ENCODE assay signal across 9 cellular contexts in the genomic region with DNA sequence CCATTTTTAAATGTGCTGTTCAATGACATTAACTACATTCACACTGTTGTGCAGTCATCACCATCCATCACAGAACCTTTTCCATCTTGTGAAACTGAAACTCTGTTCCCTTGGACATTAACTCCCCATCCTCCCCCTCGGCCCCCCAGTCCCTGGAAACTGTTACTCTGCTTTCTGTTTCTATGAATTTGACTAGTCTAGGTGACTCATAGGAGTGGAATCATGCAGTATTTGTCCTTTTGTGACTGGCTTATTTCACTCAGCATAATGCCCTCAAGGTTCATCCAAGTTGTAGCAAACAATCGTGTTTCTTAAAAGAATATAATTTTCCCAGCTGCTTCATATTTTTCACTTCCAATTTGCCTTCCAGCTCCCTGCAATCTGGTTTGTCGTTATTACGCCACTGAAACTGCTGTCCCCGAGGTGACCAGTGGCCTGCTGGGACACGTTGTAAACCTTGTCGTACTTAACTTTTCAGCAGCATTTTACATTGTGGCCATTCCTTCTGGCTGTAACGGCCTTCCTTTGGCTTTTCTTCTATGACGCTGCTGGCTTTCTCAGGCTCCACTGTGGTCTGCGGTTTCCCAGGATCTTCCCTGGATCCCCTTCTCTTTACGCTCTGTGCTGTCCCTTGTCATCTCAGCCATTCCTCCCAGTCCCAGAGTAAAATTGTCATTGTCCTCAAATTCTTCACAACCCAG.
A peak's percentile ranks its signal among the peaks of the same experiment; 100 is the strongest.
DNase-seq lines count a peak whose midpoint lies in the region; ATAC-seq, FAIRE-seq and TF ChIP-seq lines count a peak whose summit lies in the region.
"Had no signal": no experiment of that assay in that cellular context is flagged by ENCODE, and none has a peak within 500 bp of the region (broad histone marks: within the 10 kb centered on the region; RNA-seq: fewer than 3 reads in every experiment).

No MANE protein-coding gene starts in this region.

- H3K36me3 ChIP-seq in K562 (ENCODE audit: control insufficient read depth, insufficient read depth, low read length) (peaks cover 5% of the 10 kb centered on the region; the same call in 1 of the 3 replicates), stomach (peaks cover 0 to 10% (median 4%) of the 10 kb centered on the region in 4 donors)

- H3K4me3 ChIP-seq in K562 (no peak overlapping the region), lower leg skin (ENCODE audit: low read depth, poor library complexity, severe bottlenecking) (no peak overlapping the region), stomach (no peak overlapping the region)

- no peaks in the 10 kb centered on the region for H3K4me1 ChIP-seq in K562 (replicated peaks in 1 of 2; ENCODE audit: control insufficient read depth in 2 of 2, insufficient read depth in 2 of 2, low read length in 2 of 2)
- H3K4me1 ChIP-seq in stomach = peaks cover 20 to 78% (median 43%) of the 10 kb centered on the region in 4 donors

- H3K27ac ChIP-seq in K562 (ENCODE audit: extremely low read depth, low read depth, low read length) (no peak overlapping the region), stomach (peak overlapping the region; percentile 34 to 75 (median 66))

- POLR2A ChIA-PET in K562 (lab: Yijun Ruan, JAX) (no interaction called here), HEK293T (lab: Yijun Ruan, JAX) (no interaction called here)

- BruUV-seq in K562 (replicated peaks; lab: Mats Ljungman, UMichigan) = no TSS peak

- intact Hi-C loops in K562 (cut with micrococcal nuclease) = no loop called here
- intact Hi-C loops in lower leg skin (cut with DNase I; ENCODE audit: low total_unique reads) = no loop called here
- intact Hi-C loops in stomach (cut with DNase I; ENCODE audit: low total_unique reads) = loop anchor here (10.0 kb wide), 1 partner anchor 145 kb away; a partner anchor contains a TSS

- H3K9me1 ChIP-seq in K562 (ENCODE audit: control insufficient read depth, insufficient read depth, low read length) = no peaks in the 10 kb centered on the region

- no peak for FAIRE-seq in K562 (lab: Jason Lieb, UNC)

- H3K9me3 ChIP-seq in K562 (replicated peaks; ENCODE audit: control insufficient read depth, insufficient read depth, low read depth, low read length) = no peaks in the 10 kb centered on the region
- no peaks in the 10 kb centered on the region for H3K9me3 ChIP-seq in stomach

- H4K20me1 ChIP-seq in K562 (replicated peaks; ENCODE audit: control insufficient read depth, insufficient read depth, low read length) = no peaks in the 10 kb centered on the region

- TF ChIP-seq RAD21 in K562 (CRISPR knock-in tag; conservative IDR thresholded peaks at IDR 0.05 in 1 of 2, IDR thresholded peaks at IDR 0.05 in 1 of 2) = no peak

- in situ Hi-C loops in K562 (cut with MboI) = no loop called here

- H3K27me3 ChIP-seq in K562 (ENCODE audit: control insufficient read depth in 2 of 2, insufficient read depth in 2 of 2, low read length in 2 of 2) = no peaks in the 10 kb centered on the region
- no peaks in the 10 kb centered on the region for H3K27me3 ChIP-seq in stomach

- no peak for TF ChIP-seq CTCF in K562 (IDR thresholded peaks at IDR 0.05 in 2 of 3, conservative IDR thresholded peaks at IDR 0.05 in 1 of 3; ENCODE audit: insufficient read depth in 2 of 3, low read depth in 1 of 3, low read length in 3 of 3)
- no peak for TF ChIP-seq CTCF in lower leg skin (IDR thresholded peaks at IDR 0.05)
- no peak for TF ChIP-seq CTCF in stomach (IDR thresholded peaks at IDR 0.05)

- CTCF ChIA-PET in K562 (lab: Yijun Ruan, JAX; ENCODE audit: low intra/inter-chr PET ratio) (no interaction called here), HEK293T (lab: Yijun Ruan, JAX) (no interaction called here)

- ATAC-seq in K562 = no peak
- no peak for ATAC-seq in HG03108 (IDR thresholded peaks at IDR 0.05; ENCODE audit: unreplicated experiment)

- no peak overlapping the region for H3K4me2 ChIP-seq in K562 (ENCODE audit: insufficient read depth, low read length)

- no peak overlapping the region for H2AFZ ChIP-seq in K562 (ENCODE audit: low read depth, low read length)

- H3K9ac ChIP-seq in K562 (ENCODE audit: insufficient read depth in 1 of 2, low read depth in 2 of 2, low read length in 2 of 2) = no peak overlapping the region

- H3K79me2 ChIP-seq in K562 (ENCODE audit: control insufficient read depth, insufficient read depth, low read length) = no peaks in the 10 kb centered on the region

- TF ChIP-seq EP300 in K562 (IDR thresholded peaks at IDR 0.05; ENCODE audit: low read length) = no peak
- no peak for TF ChIP-seq EP300 in stomach (IDR thresholded peaks at IDR 0.05)

- WGBS in K562 (ENCODE audit: insufficient coverage, low coverage, missing lambda C conversion rate) = 77% methylated on average over 10 of the region's 11 CpGs
- WGBS in lower leg skin, 2 donors = 37 to 40% methylated on average over 11 of the region's 11 CpGs
- 54 to 82% (median 71%) methylated on average over 11 of the region's 11 CpGs for WGBS in stomach, 5 donors

- TF ChIP-seq POLR2A in K562 (conservative IDR thresholded peaks at IDR 0.05) (no peak), lower leg skin (IDR thresholded peaks at IDR 0.05) (no peak), stomach (IDR thresholded peaks at IDR 0.05) (no peak)

- DNase-seq in NCI-H226 (peak; percentile 54), K562 (ENCODE audit: extremely low read depth in 1 of 4, low spot score in 3 of 4) (peak in 1 of 4 experiments; percentile 3), lower leg skin (ENCODE audit: low spot score in 2 of 2) (peak; percentile 66 to 90), stomach (no peak), SIG-M5 (lab: John Stamatoyannopoulos, UW) (no peak), HEK293T (ENCODE audit: extremely low spot score) (no peak), NCI-H2196 treated with DMSO at 0.1 percent for 48 hours (lab: John Stamatoyannopoulos, UW; ENCODE audit: unreplicated experiment) (no peak)
- DNase-seq: activated gamma-delta T cell treated with Interleukin-2 at 50 U/mL for 16 hours had no signal

TF ChIP-seq in K562, 482 proteins besides CTCF, POLR2A, EP300 and RAD21:
- TF ChIP-seq NCOA2 (IDR thresholded peaks at IDR 0.05; ENCODE audit: partially characterized antibody in 2 of 2) (no peak), FOSL1 (tag; conservative IDR thresholded peaks at IDR 0.05) (peak; percentile 37; the same call in 1 of the 2 replicates)

TF ChIP-seq in HEK293T, 16 proteins besides CTCF, POLR2A, EP300 and RAD21:
- TF ChIP-seq CTBP1 (IDR thresholded peaks at IDR 0.05; ENCODE audit: borderline replicate concordance) (no peak), FOXM1 (IDR thresholded peaks at IDR 0.05; ENCODE audit: borderline replicate concordance) (no peak), ARNT (IDR thresholded peaks at IDR 0.05) (no peak), L3MBTL2 (conservative IDR thresholded peaks at IDR 0.05) (no peak), ELF4 (IDR thresholded peaks at IDR 0.05) (no peak), TARDBP (IDR thresholded peaks at IDR 0.05) (no peak), FOXK2 (IDR thresholded peaks at IDR 0.05) (no peak), SP1 (IDR thresholded peaks at IDR 0.05) (no peak), SUZ12 (IDR thresholded peaks at IDR 0.05) (no peak)
- TF ChIP-seq, protein P1, sequence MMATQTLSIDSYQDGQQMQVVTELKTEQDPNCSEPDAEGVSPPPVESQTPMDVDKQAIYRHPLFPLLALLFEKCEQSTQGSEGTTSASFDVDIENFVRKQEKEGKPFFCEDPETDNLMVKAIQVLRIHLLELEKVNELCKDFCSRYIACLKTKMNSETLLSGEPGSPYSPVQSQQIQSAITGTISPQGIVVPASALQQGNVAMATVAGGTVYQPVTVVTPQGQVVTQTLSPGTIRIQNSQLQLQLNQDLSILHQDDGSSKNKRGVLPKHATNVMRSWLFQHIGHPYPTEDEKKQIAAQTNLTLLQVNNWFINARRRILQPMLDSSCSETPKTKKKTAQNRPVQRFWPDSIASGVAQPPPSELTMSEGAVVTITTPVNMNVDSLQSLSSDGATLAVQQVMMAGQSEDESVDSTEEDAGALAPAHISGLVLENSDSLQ (IDR thresholded peaks at IDR 0.05) = no peak

Comparison
In these comparisons a context has a peak if more than half of its experiments do, and no peak if none do; other contexts are left out.
1. DNase-seq: peak in NCI-H226 (single experiment) and lower leg skin (2 of 2); none in stomach (single experiment), SIG-M5 (single experiment), HEK293T (single experiment) and NCI-H2196 treated with DMSO at 0.1 percent for 48 hours (single experiment).